In genomic region chr10:13984647-13985155, GRCh38 we compare ENCODE assay signal across 1 cellular context.
A peak's percentile ranks its signal among the peaks of the same experiment; 100 is the strongest.
TF ChIP-seq lines count a peak whose summit lies in the region.

No MANE protein-coding gene starts in this region.

TF ChIP-seq in SK-N-SH, 30 proteins besides CTCF, POLR2A, EP300 and RAD21 (continued from another document):
- TF ChIP-seq PBX3 (IDR thresholded peaks at IDR 0.05) (peak; percentile 88), TCF12 (IDR thresholded peaks at IDR 0.05) (peak; percentile 76), ELF1 (IDR thresholded peaks at IDR 0.05) (no peak), FOSL2 (IDR thresholded peaks at IDR 0.05; ENCODE audit: borderline replicate concordance, low read depth) (peak; percentile 91), USF1 (IDR thresholded peaks at IDR 0.05; ENCODE audit: borderline replicate concordance, low read depth) (no peak), EZH2phosphoT487 (IDR thresholded peaks at IDR 0.05; ENCODE audit: borderline replicate concordance, low read depth) (no peak), RCOR1 (IDR thresholded peaks at IDR 0.05; ENCODE audit: low read length) (no peak), REST (IDR thresholded peaks at IDR 0.05; ENCODE audit: low read depth, low read length) (peak; percentile 51), JUND (IDR thresholded peaks at IDR 0.05) (peak; percentile 83), SIN3A (IDR thresholded peaks at IDR 0.05; ENCODE audit: borderline replicate concordance, low read depth, low read length) (no peak), MEF2A (IDR thresholded peaks at IDR 0.05; ENCODE audit: borderline replicate concordance, low read depth) (peak; percentile 43; the same call in 1 of the 2 replicates), MXI1 (IDR thresholded peaks at IDR 0.05; ENCODE audit: low read depth, low read length) (no peak), USF2 (IDR thresholded peaks at IDR 0.05; ENCODE audit: borderline replicate concordance, low read depth, low read length) (no peak), FOXM1 (IDR thresholded peaks at IDR 0.05; ENCODE audit: low read depth) (no peak), NFIC (IDR thresholded peaks at IDR 0.05; ENCODE audit: borderline replicate concordance) (peak; percentile 60), IRF3 (IDR thresholded peaks at IDR 0.05; ENCODE audit: low read depth, low read length) (no peak)
